In genomic region chr1:44222397-44223334, GRCh38 we compare ENCODE assay signal across 23 cellular contexts. TPM values are rescaled to one million over a fixed set of nuclear protein-coding genes. Genes with fewer than 3 reads are reported as not detected.
DNase-seq lines count a peak whose midpoint lies in the region; ATAC-seq and TF ChIP-seq lines count a peak whose summit lies in the region.
"Had no signal": no experiment of that assay in that cellular context is flagged by ENCODE, and none has a peak within 500 bp of the region (broad histone marks: within the 10 kb centered on the region; RNA-seq: fewer than 3 reads in every experiment).

No MANE protein-coding gene starts in this region.

- no peaks in the 10 kb centered on the region for H3K27me3 ChIP-seq in H7 (ENCODE audit: control insufficient read depth, insufficient read depth, low read length)
- no peaks in the 10 kb centered on the region for H3K27me3 ChIP-seq in thymus (ENCODE audit: control insufficient read depth, insufficient read depth)
- H3K27me3 ChIP-seq in PC-3 (ENCODE audit: low read length), result no peaks in the 10 kb centered on the region
- H3K27me3 ChIP-seq: spleen had no signal

- no peaks in the 10 kb centered on the region for H4K20me1 ChIP-seq in PC-3 (ENCODE audit: low read length)

- no peak overlapping the region for H3K4me2 ChIP-seq in PC-3 (ENCODE audit: low read length)

- no peak for TF ChIP-seq CTCF in chondrocyte (IDR thresholded peaks at IDR 0.05)
- no peak for TF ChIP-seq CTCF in PC-3 (conservative IDR thresholded peaks at IDR 0.05; ENCODE audit: low read depth, low read length)

- no peak overlapping the region for H3K4me3 Mint-ChIP-seq in activated naive CD4-positive, alpha-beta T cell treated with anti-CD3 and anti-CD28 coated beads, Interleukin-2, amount 50 U/mL, for 24 hours
- H3K4me3 Mint-ChIP-seq in chondrocyte (ENCODE audit: unreplicated experiment), result no peak overlapping the region
- H3K4me3 Mint-ChIP-seq: activated T-helper 1 cell treated with anti-CD3 and anti-CD28 coated beads, Interleukin-12 subunit alpha, Interleukin-12 subunit beta, Interleukin-2, Interleukin-4 antibody, amounts not matched to agents 30 ng/mL and 10 ng/mL and 1 ng/mL, durations not matched to agents 14 hours and 24 hours and 36 hours; endodermal cell; T-helper 1 cell treated with Interleukin-12 subunit alpha and Interleukin-12 subunit beta and Interleukin-4 antibody, amounts not matched to agents 30 μg/mL and 1 μg/mL, for 36 hours had no signal

- POLR2A ChIA-PET in PC-3 (lab: Charles Lee; ENCODE audit: unreplicated experiment), result interaction anchor here (0.6 kb wide), 1 partner anchor 120 kb away, joined by 5 read pairs; no protein-coding TSS in a partner anchor

- 57% methylated on average over 10 of the region's 10 CpGs for WGBS in thymus

- no peaks in the 10 kb centered on the region for H3F3A ChIP-seq in PC-3 (ENCODE audit: low read length, unreplicated experiment)

- H3K79me2 ChIP-seq in PC-3 (ENCODE audit: low read length), result no peaks in the 10 kb centered on the region

- peaks cover 16% of the 10 kb centered on the region for H3K4me1 Mint-ChIP-seq in activated naive CD4-positive, alpha-beta T cell treated with anti-CD3 and anti-CD28 coated beads, Interleukin-2, amount 50 U/mL, for 24 hours
- no peaks in the 10 kb centered on the region for H3K4me1 Mint-ChIP-seq in chondrocyte (ENCODE audit: low read depth)
- H3K4me1 Mint-ChIP-seq: endodermal cell had no signal

- no peaks in the 10 kb centered on the region for H3K9me2 ChIP-seq in PC-3 (replicated peaks; ENCODE audit: low read length)

- H3K36me3 ChIP-seq in H7 (replicated peaks; ENCODE audit: control insufficient read depth, insufficient read depth, low read length) (peaks cover 32% of the 10 kb centered on the region), thymus (ENCODE audit: control insufficient read depth, insufficient read depth) (peaks cover 51% of the 10 kb centered on the region), PC-3 (ENCODE audit: low read depth, low read length) (peaks cover 24% of the 10 kb centered on the region; the same call in 1 of the 2 replicates)

- no TSS peak for BruUV-seq in PC-3 (replicated peaks; lab: Mats Ljungman, UMichigan)

- ATAC-seq in PC-3 (no peak), HG02970 (IDR thresholded peaks at IDR 0.05; ENCODE audit: low FRiP score, unreplicated experiment) (no peak)
- ATAC-seq: mucosa of descending colon had no signal

- no peaks in the 10 kb centered on the region for H3K27me3 Mint-ChIP-seq in activated naive CD4-positive, alpha-beta T cell treated with anti-CD3 and anti-CD28 coated beads, Interleukin-2, amount 50 U/mL, for 24 hours
- H3K27me3 Mint-ChIP-seq in chondrocyte (ENCODE audit: low read depth), result no peaks in the 10 kb centered on the region

- peaks cover 4% of the 10 kb centered on the region for H3K4me1 ChIP-seq in thymus (ENCODE audit: control insufficient read depth, insufficient read depth, low read length)
- H3K4me1 ChIP-seq in PC-3 (ENCODE audit: insufficient read depth, low read length), result no peaks in the 10 kb centered on the region

- intact Hi-C loops in PC-3 (cut with micrococcal nuclease), result no loop called here

- H3K36me3 Mint-ChIP-seq in activated naive CD4-positive, alpha-beta T cell treated with anti-CD3 and anti-CD28 coated beads, Interleukin-2, amount 50 U/mL, for 24 hours, result peaks cover 7% of the 10 kb centered on the region
- peaks cover 10% of the 10 kb centered on the region for H3K36me3 Mint-ChIP-seq in chondrocyte (ENCODE audit: low read depth)

- CTCF ChIA-PET in PC-3 (lab: Charles Lee), result no interaction called here

- H3K9me3 ChIP-seq in thymus (ENCODE audit: control insufficient read depth) (no peaks in the 10 kb centered on the region), PC-3 (ENCODE audit: low read length) (no peaks in the 10 kb centered on the region)
- H3K9me3 ChIP-seq: left ventricle myocardium inferior, mucosa of descending colon, spleen had no signal

- H3K27ac Mint-ChIP-seq in activated naive CD4-positive, alpha-beta T cell treated with anti-CD3 and anti-CD28 coated beads, Interleukin-2, amount 50 U/mL, for 24 hours, result peak overlapping the region; percentile 43
- H3K27ac Mint-ChIP-seq in chondrocyte (ENCODE audit: unreplicated experiment), result peak overlapping the region; percentile 4
- H3K27ac Mint-ChIP-seq: activated T-helper 1 cell treated with anti-CD3 and anti-CD28 coated beads, Interleukin-12 subunit alpha, Interleukin-12 subunit beta, Interleukin-2, Interleukin-4 antibody, amounts not matched to agents 30 ng/mL and 10 ng/mL and 1 ng/mL, durations not matched to agents 14 hours and 24 hours and 36 hours; endodermal cell; T-helper 1 cell treated with Interleukin-12 subunit alpha and Interleukin-12 subunit beta and Interleukin-4 antibody, amounts not matched to agents 30 μg/mL and 1 μg/mL, for 36 hours had no signal

- H2AFZ ChIP-seq in PC-3 (ENCODE audit: low read length), result no peak overlapping the region

- no peak for DNase-seq in activated naive CD4-positive, alpha-beta T cell treated with anti-CD3 and anti-CD28 coated beads, Interleukin-2, amount 50 U/mL, for 16 hours
- peak; percentile 13 for DNase-seq in H7
- DNase-seq in chondrocyte (ENCODE audit: low spot score), result no peak
- no peak for DNase-seq in PC-3
- DNase-seq: activated CD4-positive, alpha-beta T cell treated with anti-CD3 and anti-CD28 coated beads, Interleukin-2, amount 50 U/mL, for 48 hours; aorta; COR-L47; endodermal cell; glutamatergic neuron; KG1; left ventricle myocardium inferior; mucosa of descending colon; NCI-H1092; NCI-H2081 treated with DMSO at 0.1 percent for 48 hours; NCI-H526; SIG-M5; spleen; stimulated activated CD4-positive, alpha-beta T cell treated with anti-CD3 and anti-CD28 coated beads, Interleukin-4, amount 100 ng/mL, for 4 hours had no signal

- no peaks in the 10 kb centered on the region for H3K9me3 Mint-ChIP-seq in activated naive CD4-positive, alpha-beta T cell treated with anti-CD3 and anti-CD28 coated beads, Interleukin-2, amount 50 U/mL, for 24 hours
- H3K9me3 Mint-ChIP-seq in chondrocyte (ENCODE audit: low read depth), result no peaks in the 10 kb centered on the region
- H3K9me3 Mint-ChIP-seq: activated T-helper 1 cell treated with anti-CD3 and anti-CD28 coated beads, Interleukin-12 subunit alpha, Interleukin-12 subunit beta, Interleukin-2, Interleukin-4 antibody, amounts not matched to agents 30 ng/mL and 10 ng/mL and 1 ng/mL, durations not matched to agents 14 hours and 24 hours and 36 hours; T-helper 1 cell treated with Interleukin-12 subunit alpha and Interleukin-12 subunit beta and Interleukin-4 antibody, amounts not matched to agents 30 μg/mL and 1 μg/mL, for 36 hours had no signal

- no peak overlapping the region for H3K9ac ChIP-seq in PC-3 (ENCODE audit: low read length)

- H3K27ac ChIP-seq in thymus (ENCODE audit: low read depth) (peak overlapping the region; percentile 52), PC-3 (ENCODE audit: low read length) (no peak overlapping the region)
- H3K27ac ChIP-seq: left ventricle myocardium inferior had no signal

- H3K4me3 ChIP-seq in H7 (ENCODE audit: insufficient read depth, low read depth, low read length), result no peak overlapping the region
- H3K4me3 ChIP-seq in thymus (ENCODE audit: low read length), result no peak overlapping the region
- no peak overlapping the region for H3K4me3 ChIP-seq in PC-3 (ENCODE audit: low read length)
- H3K4me3 ChIP-seq: left ventricle myocardium inferior, mucosa of descending colon, spleen had no signal

RNA-seq across cellular contexts. Expression of gene DMAP1, which starts 9.4 kb away (rescaled TPM):
- 20.7 and 25.5 TPM in 2 replicates for total RNA-seq in H7 (2014; rRNA removed; shearing (Covaris generic))
- total RNA-seq in chondrocyte (29.1 to 41.6 TPM (median 33.1 TPM) in 3 replicates), PC-3 (2014; rRNA removed) (55.5 and 59.0 TPM in 2 replicates)
- polyA plus RNA-seq in thymus, result 81.6 TPM
